8 cellular contexts compared by ENCODE assay signal in genomic region chr11:9757809-9758675, GRCh38.
DNase-seq lines count a peak whose midpoint lies in the region; ATAC-seq and TF ChIP-seq lines count a peak whose summit lies in the region.

No MANE protein-coding gene starts in this region.

- H3K9me2 ChIP-seq in DOHH2 (replicated peaks; ENCODE audit: control insufficient read depth, low read length), result no peaks in the 10 kb centered on the region

- peak overlapping the region; percentile 82 for H3K4me3 Mint-ChIP-seq in neural progenitor cell

- H3K27ac ChIP-seq in DOHH2 (ENCODE audit: low read depth, low read length) (peak overlapping the region; percentile 49), KOPT-K1 (ENCODE audit: low read depth, low read length, poor library complexity, severe bottlenecking) (peak overlapping the region; percentile 95), RWPE2 (ENCODE audit: poor library complexity, severe bottlenecking) (peak overlapping the region; percentile 78), neural progenitor cell (no peak overlapping the region), substantia nigra (ENCODE audit: low read depth, low read length, poor library complexity, severe bottlenecking) (peak overlapping the region; percentile 47)

- H3K79me2 ChIP-seq in DOHH2 (ENCODE audit: control insufficient read depth, low read length) (peaks cover 31% of the 10 kb centered on the region), neural progenitor cell (ENCODE audit: low read depth) (no peaks in the 10 kb centered on the region)

- H3K9ac ChIP-seq in neural progenitor cell, result no peak overlapping the region

- ATAC-seq in GM21717 (IDR thresholded peaks at IDR 0.05; ENCODE audit: unreplicated experiment) (peak; percentile 51), RWPE2 (ENCODE audit: low read depth) (peak; percentile 33)

- peaks cover 32% of the 10 kb centered on the region for H3K4me1 Mint-ChIP-seq in neural progenitor cell

- peaks cover 2% of the 10 kb centered on the region for H3K36me3 Mint-ChIP-seq in neural progenitor cell

- TF ChIP-seq CTCF in DOHH2 (IDR thresholded peaks at IDR 0.05; ENCODE audit: low read depth, low read length, poor library complexity, severe bottlenecking) (peak; percentile 63), RWPE2 (IDR thresholded peaks at IDR 0.05; ENCODE audit: poor library complexity, severe bottlenecking) (peak; percentile 97), foreskin fibroblast (IDR thresholded peaks at IDR 0.05; ENCODE audit: low read depth, low read length) (peak; percentile 29), neural progenitor cell (IDR thresholded peaks at IDR 0.05) (peak; percentile 84)

- H3K9me3 Mint-ChIP-seq in neural progenitor cell, result no peaks in the 10 kb centered on the region

- H4K20me1 ChIP-seq in DOHH2 (ENCODE audit: control insufficient read depth, insufficient read depth, low read depth, low read length), result no peaks in the 10 kb centered on the region
- no peaks in the 10 kb centered on the region for H4K20me1 ChIP-seq in neural progenitor cell (ENCODE audit: low read depth)

- H3K4me1 ChIP-seq in DOHH2 (ENCODE audit: control insufficient read depth, low read length), result peaks cover 67% of the 10 kb centered on the region
- H3K4me1 ChIP-seq in RWPE2 (ENCODE audit: insufficient read depth, poor library complexity, severe bottlenecking), result peaks cover 41% of the 10 kb centered on the region
- peaks cover 9% of the 10 kb centered on the region for H3K4me1 ChIP-seq in neural progenitor cell

- peaks cover 11% of the 10 kb centered on the region for H3K27me3 Mint-ChIP-seq in neural progenitor cell (ENCODE audit: insufficient read depth, low read depth)

- no peaks in the 10 kb centered on the region for H3K9me3 ChIP-seq in DOHH2 (ENCODE audit: control insufficient read depth, insufficient read depth, low read length)
- H3K9me3 ChIP-seq in KOPT-K1 (ENCODE audit: insufficient read depth, low read length, poor library complexity, severe bottlenecking), result no peaks in the 10 kb centered on the region
- no peaks in the 10 kb centered on the region for H3K9me3 ChIP-seq in RWPE2 (ENCODE audit: severe bottlenecking)
- no peaks in the 10 kb centered on the region for H3K9me3 ChIP-seq in neural progenitor cell (ENCODE audit: low read depth)

- peaks cover 7% of the 10 kb centered on the region; the same call in 1 of the 2 replicates for H3K36me3 ChIP-seq in DOHH2 (ENCODE audit: control insufficient read depth, low read length)
- H3K36me3 ChIP-seq in KOPT-K1 (ENCODE audit: insufficient read depth, low read length), result no peaks in the 10 kb centered on the region
- H3K36me3 ChIP-seq in RWPE2 (ENCODE audit: low read depth), result no peaks in the 10 kb centered on the region
- H3K36me3 ChIP-seq in neural progenitor cell, result no peaks in the 10 kb centered on the region

- no peaks in the 10 kb centered on the region for H3K27me3 ChIP-seq in DOHH2 (ENCODE audit: control insufficient read depth, low read length)
- no peaks in the 10 kb centered on the region for H3K27me3 ChIP-seq in RWPE2 (ENCODE audit: insufficient read depth, poor library complexity, severe bottlenecking)
- H3K27me3 ChIP-seq in neural progenitor cell, result peaks cover 4% of the 10 kb centered on the region

- H3K4me3 ChIP-seq in DOHH2 (ENCODE audit: low read length), result peak overlapping the region; percentile 98
- H3K4me3 ChIP-seq in RWPE2 (ENCODE audit: severe bottlenecking), result peak overlapping the region; percentile 55
- H3K4me3 ChIP-seq in foreskin fibroblast (ENCODE audit: low read depth in 1 of 2, low read length in 2 of 2), result peak overlapping the region; percentile 27 to 32
- H3K4me3 ChIP-seq in neural progenitor cell, result peak overlapping the region; percentile 54

- DNase-seq in RWPE2 (ENCODE audit: low spot score) (peak; percentile 78), activated gamma-delta T cell (lab: John Stamatoyannopoulos, UW) (peak; percentile 91), foreskin fibroblast (peak; percentile 73 to 93), neural progenitor cell (ENCODE audit: low spot score) (peak; percentile 88), substantia nigra (lab: John Stamatoyannopoulos, UW) (peak; percentile 34 to 89 (median 69))

- H3K27ac Mint-ChIP-seq in neural progenitor cell, result no peak overlapping the region

- peak overlapping the region; percentile 95 for H2AFZ ChIP-seq in neural progenitor cell (replicated peaks)

- H3F3A ChIP-seq in DOHH2 (ENCODE audit: control insufficient read depth, insufficient read depth) (peaks cover 33% of the 10 kb centered on the region), neural progenitor cell (ENCODE audit: low read depth) (peaks cover 6% of the 10 kb centered on the region)

- H3K4me2 ChIP-seq in DOHH2 (ENCODE audit: low read length) (peak overlapping the region; percentile 98), neural progenitor cell (peak overlapping the region; percentile 82)

Comparison
In these comparisons a context has a peak if more than half of its experiments do, and no peak if none do; other contexts are left out.
1. H3K4me3 ChIP-seq: peak in every context shown above with its lines; median percentile 98 in DOHH2; 55 in RWPE2; 54 in neural progenitor cell; 30 in foreskin fibroblast.
2. CTCF ChIP-seq: peak in every context shown above with its lines; median percentile 97 in RWPE2; 84 in neural progenitor cell; 63 in DOHH2; 29 in foreskin fibroblast.